Comparison of ENCODE assay signal across 35 cellular contexts in the genomic region with DNA sequence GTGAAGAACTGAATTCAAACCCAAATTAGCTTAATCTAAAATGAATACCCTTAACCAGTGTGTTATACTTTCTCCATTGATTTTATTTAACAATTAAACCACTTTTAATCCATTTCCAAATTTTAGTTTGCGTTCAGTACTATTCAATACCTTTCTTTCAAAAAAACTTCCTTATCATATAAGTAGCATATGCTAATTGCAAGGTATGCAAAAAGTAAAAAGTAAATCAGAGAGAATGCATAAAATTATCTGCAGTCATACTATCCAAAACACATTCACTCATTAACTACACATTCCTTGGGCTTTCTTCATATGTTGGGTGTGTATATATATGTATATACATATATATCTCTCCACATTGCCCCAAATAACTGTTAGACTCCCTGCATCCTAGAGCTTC.
"Had no signal": no experiment of that assay in that cellular context is flagged by ENCODE, and none has a peak within 500 bp of the region (broad histone marks: within the 10 kb centered on the region; RNA-seq: fewer than 3 reads in every experiment).

No MANE protein-coding gene starts in this region.

- H3K27me3 ChIP-seq: MG63 had no signal

- H3K9me3 ChIP-seq: MG63 had no signal

- H3K4me3 ChIP-seq: MG63 had no signal

- DNase-seq: Karpas-422, Kasumi-1, MG63, MM.1S, MV-4-11, NCI-H1048, NCI-H1092, NCI-H1092 treated with DMSO at 0.1 percent for 48 hours, NCI-H1105, NCI-H1105 treated with DMSO at 0.1 percent for 48 hours, NCI-H1417, NCI-H1417 treated with DMSO at 0.1 percent for 48 hours, NCI-H1436, NCI-H1436 treated with DMSO at 0.1 percent for 48 hours, NCI-H146, NCI-H1694, NCI-H1694 treated with DMSO at 0.1 percent for 48 hours, NCI-H187, NCI-H187 treated with DMSO at 0.1 percent for 48 hours, NCI-H1930, NCI-H2029, NCI-H2029 treated with DMSO at 0.1 percent for 48 hours, NCI-H2081, NCI-H2081 treated with DMSO at 0.1 percent for 48 hours, NCI-H2107, NCI-H2171, NCI-H2171 treated with DMSO at 0.1 percent for 48 hours, NCI-H2227 treated with DMSO at 0.1 percent for 48 hours, NCI-H226, NCI-H345, NCI-H446, NCI-H446 treated with DMSO at 0.1 percent for 48 hours, NCI-H510A, NCI-H510A treated with DMSO at 0.1 percent for 48 hours, NCI-H524 had no signal

- H3K36me3 ChIP-seq: MG63 had no signal
